Comparison of ENCODE assay signal across 18 cellular contexts in genomic region chr9:111008148-111009075, GRCh38. TPM values are rescaled to one million over a fixed set of nuclear protein-coding genes. Genes with fewer than 3 reads are reported as not detected.
"Had no signal": no experiment of that assay in that cellular context is flagged by ENCODE, and none has a peak within 500 bp of the region (broad histone marks: within the 10 kb centered on the region; RNA-seq: fewer than 3 reads in every experiment).

No MANE protein-coding gene starts in this region.

- DNase-seq: activated B cell treated with CpG ODN at 0.5 μM for 24 hours; activated CD4-positive, alpha-beta T cell treated with anti-CD3 and anti-CD28 coated beads, Interleukin-2, amount 10 ng/mL, durations not matched to agents 24 days and 14 days; activated CD8-positive, alpha-beta memory T cell treated with anti-CD3 and anti-CD28 coated beads, Interleukin-2, amount 50 U/mL, for 48 hours; activated gamma-delta T cell treated with Interleukin-2 at 50 U/mL for 16 hours; cerebellar nuclear complex; effector CD8-positive, alpha-beta T cell; foreskin melanocyte; head of caudate nucleus; immature natural killer cell; naive thymus-derived CD8-positive, alpha-beta T cell; right cardiac atrium; stimulated activated naive CD8-positive, alpha-beta T cell treated with anti-CD3 and anti-CD28 coated beads, Interleukin-15, amount 100 ng/mL, for 72 hours; upper lobe of left lung had no signal

- H3K36me3 ChIP-seq: breast epithelium, upper lobe of left lung had no signal

- H3K4me2 ChIP-seq: smooth muscle cell had no signal

- H3K9me3 ChIP-seq: breast epithelium, upper lobe of left lung had no signal

- FAIRE-seq: TTC549 had no signal

- H3K27ac ChIP-seq: breast epithelium, upper lobe of left lung had no signal

- H3K27me3 ChIP-seq: breast epithelium, upper lobe of left lung had no signal

- H3K4me3 ChIP-seq: breast epithelium, smooth muscle cell, upper lobe of left lung had no signal

- H3K4me1 ChIP-seq: breast epithelium, upper lobe of left lung had no signal

RNA-seq across cellular contexts. Expression of gene LPAR1, which starts 29.9 kb away (rescaled TPM):
- total RNA-seq: activated B cell treated with CpG ODN at 0.5 μM for 24 hours; activated CD4-positive, alpha-beta T cell treated with anti-CD3 and anti-CD28 coated beads, Interleukin-2, amount 10 ng/mL, durations not matched to agents 24 days and 14 days; lung microvascular endothelial cell; naive thymus-derived CD8-positive, alpha-beta T cell; T-helper 2 cell treated with Interferon-gamma antibody and Interleukin-4, amounts not matched to agents 100 ng/mL and 5 ng/mL, for 36 hours had no signal
- polyA plus RNA-seq: naive thymus-derived CD8-positive, alpha-beta T cell had no signal
